ENCODE assay signal across 36 cellular contexts in the genomic region with DNA sequence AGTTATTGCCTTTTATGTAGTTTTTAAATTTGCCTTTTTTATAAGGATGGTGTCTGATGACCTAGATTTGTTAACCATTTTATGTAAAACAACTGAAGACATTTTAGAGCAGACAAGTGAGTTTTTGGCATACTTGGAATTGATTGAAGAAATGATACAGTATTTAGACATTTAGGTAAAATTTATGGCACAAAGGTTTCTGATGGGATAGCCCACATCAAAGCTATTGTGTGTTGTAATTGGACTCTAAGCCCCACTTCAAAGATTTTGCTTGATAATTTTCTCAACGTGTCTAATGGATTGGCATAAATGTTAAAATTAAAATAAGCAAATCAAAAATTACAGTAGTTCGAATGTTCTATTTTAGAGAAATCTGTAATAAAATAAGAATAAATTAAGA. TPM values are rescaled to one million over a fixed set of nuclear protein-coding genes. Genes with fewer than 3 reads are reported as not detected.
"Had no signal": no experiment of that assay in that cellular context is flagged by ENCODE, and none has a peak within 500 bp of the region (broad histone marks: within the 10 kb centered on the region; RNA-seq: fewer than 3 reads in every experiment).

No MANE protein-coding gene starts in this region.

- H3K4me3 ChIP-seq: adrenal gland, body of pancreas, breast epithelium had no signal

- H3K4me1 ChIP-seq: adrenal gland, body of pancreas, breast epithelium had no signal

- H3K36me3 ChIP-seq: adrenal gland, brain microvascular endothelial cell, breast epithelium had no signal

- FAIRE-seq: astrocyte, colon, TTC549 had no signal

- ATAC-seq: activated CD8-positive, alpha-beta T cell treated with anti-CD3 and anti-CD28 coated beads for 36 hours; activated naive CD4-positive, alpha-beta T cell treated with anti-CD3 and anti-CD28 coated beads, Interleukin-2, amount 50 U/mL, for 72 hours; activated T-cell treated with anti-CD3 and anti-CD28 coated beads, Interleukin-2, amount 50 U/mL, for 4 hours; activated T-cell treated with anti-CD3 and anti-CD28 coated beads, Interleukin-2, amount 50 U/mL, for 72 hours; activated T-helper 17 cell treated with anti-CD3 and anti-CD28 coated beads, Interleukin-2, amount 50 U/mL, for 72 hours; body of pancreas had no signal

- H3K27me3 ChIP-seq: body of pancreas, brain microvascular endothelial cell, breast epithelium had no signal

- H3K27ac ChIP-seq: adrenal gland, body of pancreas, brain microvascular endothelial cell, breast epithelium, VCaP had no signal

- DNase-seq: activated B cell treated with CpG ODN at 0.5 μM for 24 hours; activated CD4-positive, alpha-beta memory T cell treated with anti-CD3 and anti-CD28 coated beads for 36 hours; activated CD4-positive, alpha-beta T cell treated with anti-CD3 and anti-CD28 coated beads for 4 hours; activated CD4-positive, alpha-beta T cell treated with anti-CD3 and anti-CD28 coated beads, Interleukin-2, amount 10 ng/mL, durations not matched to agents 24 days and 14 days; activated CD4-positive, alpha-beta T cell treated with anti-CD3 and anti-CD28 coated beads, Interleukin-2, amount 50 U/mL, for 1 hour; activated CD4-positive, alpha-beta T cell treated with anti-CD3 and anti-CD28 coated beads, Interleukin-2, amount 50 U/mL, for 4 hours; activated CD4-positive, CD25-positive, alpha-beta regulatory T cell treated with anti-CD3 and anti-CD28 coated beads, Interleukin-2, amount 50 U/mL, for 72 hours; activated CD8-positive, alpha-beta memory T cell treated with anti-CD3 and anti-CD28 coated beads, Interleukin-2, amount 50 U/mL, for 4 hours; activated CD8-positive, alpha-beta T cell treated with anti-CD3 and anti-CD28 coated beads for 36 hours; activated effector memory CD4-positive, alpha-beta T cell treated with anti-CD3 and anti-CD28 coated beads, Interleukin-2, amount 50 U/mL, for 16 hours; activated gamma-delta T cell treated with Interleukin-2 at 50 U/mL for 16 hours; activated naive CD4-positive, alpha-beta T cell; activated naive CD4-positive, alpha-beta T cell treated with anti-CD3 and anti-CD28 coated beads for 36 hours; activated naive CD4-positive, alpha-beta T cell treated with anti-CD3 and anti-CD28 coated beads, Interleukin-2, amount 50 U/mL, for 16 hours; activated naive CD8-positive, alpha-beta T cell treated with anti-CD3 and anti-CD28 coated beads for 36 hours; activated T-cell treated with anti-CD3 and anti-CD28 coated beads for 4 hours; activated T-cell treated with anti-CD3 and anti-CD28 coated beads, Interleukin-2, amount 50 U/mL, for 1 hour; activated T-cell treated with anti-CD3 and anti-CD28 coated beads, Interleukin-2, amount 50 U/mL, for 4 hours; activated T-cell treated with anti-CD3 and anti-CD28 coated beads, Interleukin-2, amount 50 U/mL, for 72 hours; adrenal gland; amniotic stem cell; aorta; body of pancreas; brain microvascular endothelial cell; central memory CD4-positive, alpha-beta T cell; T-helper 9 cell had no signal

- H3K9me3 ChIP-seq: adrenal gland, body of pancreas, breast epithelium had no signal

RNA-seq across cellular contexts. Expression of gene EPGN, which starts 17.6 kb away (rescaled TPM):
- total RNA-seq: activated B cell treated with CpG ODN at 0.5 μM for 24 hours; activated CD4-positive, alpha-beta memory T cell treated with anti-CD3 and anti-CD28 coated beads for 36 hours; activated CD4-positive, alpha-beta T cell treated with anti-CD3 and anti-CD28 coated beads, Interleukin-2, amount 10 ng/mL, durations not matched to agents 24 days and 14 days; activated CD8-positive, alpha-beta memory T cell treated with anti-CD3 and anti-CD28 coated beads for 36 hours; activated CD8-positive, alpha-beta T cell treated with anti-CD3 and anti-CD28 coated beads for 36 hours; activated naive CD4-positive, alpha-beta T cell treated with anti-CD3 and anti-CD28 coated beads for 36 hours; activated naive CD4-positive, alpha-beta T cell treated with anti-CD3 and anti-CD28 coated beads, Interleukin-2, amount 50 U/mL, for 72 hours; activated naive CD8-positive, alpha-beta T cell treated with anti-CD3 and anti-CD28 coated beads for 36 hours; activated T-helper 1 cell treated with anti-CD3 and anti-CD28 coated beads, Interleukin-12 subunit alpha, Interleukin-12 subunit beta, Interleukin-2, Interleukin-4 antibody, amounts not matched to agents 30 ng/mL and 10 ng/mL and 1 ng/mL, durations not matched to agents 14 hours and 24 hours and 36 hours; activated T-helper 17 cell treated with anti-CD3 and anti-CD28 coated beads, Interleukin-2, amount 50 U/mL, for 72 hours; body of pancreas; cardiac septum had no signal

RNA-seq across cellular contexts. Expression of gene EREG, which starts 39.1 kb away (rescaled TPM):
- total RNA-seq: activated B cell treated with CpG ODN at 0.5 μM for 24 hours; activated CD4-positive, alpha-beta memory T cell treated with anti-CD3 and anti-CD28 coated beads for 36 hours; activated CD4-positive, alpha-beta T cell treated with anti-CD3 and anti-CD28 coated beads, Interleukin-2, amount 10 ng/mL, durations not matched to agents 24 days and 14 days; activated CD8-positive, alpha-beta memory T cell treated with anti-CD3 and anti-CD28 coated beads for 36 hours; activated CD8-positive, alpha-beta T cell treated with anti-CD3 and anti-CD28 coated beads for 36 hours; activated naive CD4-positive, alpha-beta T cell treated with anti-CD3 and anti-CD28 coated beads for 36 hours; activated naive CD8-positive, alpha-beta T cell treated with anti-CD3 and anti-CD28 coated beads for 36 hours; activated T-helper 1 cell treated with anti-CD3 and anti-CD28 coated beads, Interleukin-12 subunit alpha, Interleukin-12 subunit beta, Interleukin-2, Interleukin-4 antibody, amounts not matched to agents 30 ng/mL and 10 ng/mL and 1 ng/mL, durations not matched to agents 14 hours and 24 hours and 36 hours; activated T-helper 17 cell treated with anti-CD3 and anti-CD28 coated beads, Interleukin-2, amount 50 U/mL, for 72 hours; body of pancreas had no signal
